ENCODE assay signal across 19 cellular contexts in the genomic region with DNA sequence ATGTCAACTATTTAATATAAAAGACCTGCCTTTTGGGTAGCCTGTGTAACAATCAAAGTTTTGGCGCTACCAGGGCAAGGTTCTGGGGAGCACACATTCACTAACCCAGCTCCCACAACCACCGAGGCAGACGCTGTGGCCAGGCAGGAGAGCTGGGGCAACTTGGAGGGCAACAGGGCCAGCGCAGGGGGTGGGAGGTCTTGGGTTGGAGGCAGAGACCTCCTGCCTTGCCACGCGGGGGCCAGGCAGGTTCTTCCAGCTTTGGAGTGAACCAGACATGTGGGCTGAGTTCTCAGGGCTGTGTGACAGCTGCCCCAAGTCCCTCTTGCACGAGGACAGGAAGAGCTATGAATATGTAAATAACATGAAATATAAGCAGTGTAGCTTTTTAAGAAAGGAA. TPM values are rescaled to one million over a fixed set of nuclear protein-coding genes. Genes with fewer than 3 reads are reported as not detected.
A peak's percentile ranks its signal among the peaks of the same experiment; 100 is the strongest.
DNase-seq lines count a peak whose midpoint lies in the region; TF ChIP-seq lines count a peak whose summit lies in the region.
"Had no signal": no experiment of that assay in that cellular context is flagged by ENCODE, and none has a peak within 500 bp of the region (broad histone marks: within the 10 kb centered on the region; RNA-seq: fewer than 3 reads in every experiment).

No MANE protein-coding gene starts in this region.

- peaks cover 7% of the 10 kb centered on the region for H3K79me1 ChIP-seq in neuronal stem cell (ENCODE audit: low read depth, low read length)

- H2BK15ac ChIP-seq in neuronal stem cell (ENCODE audit: low read length), result no peak overlapping the region

- no peak overlapping the region for H4K8ac ChIP-seq in neuronal stem cell (ENCODE audit: low read depth, low read length)

- no peak overlapping the region for H2BK120ac ChIP-seq in neuronal stem cell (ENCODE audit: low read depth, low read length)

- peaks cover 9% of the 10 kb centered on the region for H3K4me1 Mint-ChIP-seq in activated naive CD4-positive, alpha-beta T cell treated with anti-CD3 and anti-CD28 coated beads, Interleukin-2, amount 50 U/mL, for 24 hours

- intact Hi-C loops in spleen (cut with DNase I; ENCODE audit: low total_unique reads), result no loop called here

- no CpG with 5 or more reads among the region's 7 CpGs for WGBS in neuronal stem cell (ENCODE audit: extremely low coverage in 2 of 2, insufficient read length in 2 of 2, insufficient replicate concordance in 1 of 2), 2 donors
- 73 to 85% (median 81%) methylated on average over 7 of the region's 7 CpGs for WGBS in spleen, 5 donors

- H3K23ac ChIP-seq in neuronal stem cell (ENCODE audit: low read depth, low read length, poor library complexity), result no peak overlapping the region

- H3K4me3 ChIP-seq in neuronal stem cell (ENCODE audit: low read length in 2 of 2) (no peak overlapping the region), spleen (no peak overlapping the region)
- H3K4me3 ChIP-seq: BLaER1, GM12878 had no signal

- peak overlapping the region; percentile 23 for H3K18ac ChIP-seq in neuronal stem cell (ENCODE audit: low read length)

- H3K4ac ChIP-seq in neuronal stem cell (ENCODE audit: low read length), result no peak overlapping the region

- no peak overlapping the region for H2BK12ac ChIP-seq in neuronal stem cell (ENCODE audit: low read length)

- H3K36me3 Mint-ChIP-seq in activated naive CD4-positive, alpha-beta T cell treated with anti-CD3 and anti-CD28 coated beads, Interleukin-2, amount 50 U/mL, for 24 hours, result no peaks in the 10 kb centered on the region
- H3K36me3 Mint-ChIP-seq: CD4-positive, CD25-positive, alpha-beta regulatory T cell; CD8-positive, alpha-beta T cell had no signal

- no peak for TF ChIP-seq CTCF in spleen (IDR thresholded peaks at IDR 0.05 in 8 of 11, conservative IDR thresholded peaks at IDR 0.05 in 3 of 11)

- no peak overlapping the region for H2AFZ ChIP-seq in neuronal stem cell (ENCODE audit: low read length)

- peaks cover 3% of the 10 kb centered on the region for H3K27me3 Mint-ChIP-seq in activated naive CD4-positive, alpha-beta T cell treated with anti-CD3 and anti-CD28 coated beads, Interleukin-2, amount 50 U/mL, for 24 hours

- peak overlapping the region; percentile 45 for H3K9ac ChIP-seq in neuronal stem cell (ENCODE audit: low read depth, low read length, poor library complexity)
- H3K9ac ChIP-seq: BLaER1 had no signal

- no peaks in the 10 kb centered on the region for H3K36me3 ChIP-seq in neuronal stem cell (replicated peaks in 1 of 2; ENCODE audit: control insufficient read depth in 2 of 2, insufficient read depth in 2 of 2, low read length in 2 of 2)
- H3K36me3 ChIP-seq in spleen, result no peaks in the 10 kb centered on the region
- H3K36me3 ChIP-seq: BLaER1 had no signal

- no peak overlapping the region for H2AK5ac ChIP-seq in neuronal stem cell (ENCODE audit: low read depth, low read length)

- DNase-seq in activated naive CD4-positive, alpha-beta T cell treated with anti-CD3 and anti-CD28 coated beads, Interleukin-2, amount 50 U/mL, for 16 hours, result no peak
- DNase-seq in neuronal stem cell (ENCODE audit: low spot score) (no peak), spleen (peak; percentile 47), DMS 273 (lab: John Stamatoyannopoulos, UW; ENCODE audit: unreplicated experiment) (no peak), NCI-H187 treated with DMSO at 0.1 percent for 48 hours (lab: John Stamatoyannopoulos, UW) (no peak)
- DNase-seq: Caco-2; CD4-positive, CD25-positive, alpha-beta regulatory T cell; CD8-positive, alpha-beta T cell; DMS 273 treated with DMSO at 0.1 percent for 48 hours; DMS79; EL; GDM1; GOT3 had no signal

- no peak overlapping the region for H3K4me2 ChIP-seq in neuronal stem cell (ENCODE audit: insufficient read depth, low read length, poor library complexity, severe bottlenecking)
- H3K4me2 ChIP-seq: BLaER1 had no signal

- no peaks in the 10 kb centered on the region for H3K9me3 Mint-ChIP-seq in activated naive CD4-positive, alpha-beta T cell treated with anti-CD3 and anti-CD28 coated beads, Interleukin-2, amount 50 U/mL, for 24 hours
- H3K9me3 Mint-ChIP-seq: CD8-positive, alpha-beta T cell had no signal

- peaks cover 3 to 6% of the 10 kb centered on the region in 2 donors for H3K4me1 ChIP-seq in neuronal stem cell (ENCODE audit: control insufficient read depth in 2 of 2, insufficient read depth in 1 of 2, low read depth in 1 of 2, low read length in 2 of 2)
- peaks cover 3 to 14% (median 13%) of the 10 kb centered on the region in 6 donors for H3K4me1 ChIP-seq in spleen
- H3K4me1 ChIP-seq: Caco-2 had no signal

- H2BK5ac ChIP-seq in neuronal stem cell (ENCODE audit: low read length), result no peak overlapping the region

- H3K27ac ChIP-seq in neuronal stem cell (replicated peaks; ENCODE audit: low read length) (no peak overlapping the region), spleen (no peak overlapping the region)
- H3K27ac ChIP-seq: 22Rv1, BLaER1, C4-2B had no signal

- no peak overlapping the region for H3K14ac ChIP-seq in neuronal stem cell (ENCODE audit: low read length)

- no peak overlapping the region for H4K91ac ChIP-seq in neuronal stem cell (ENCODE audit: low read depth, low read length, poor library complexity)

- no peak overlapping the region for H3K4me3 Mint-ChIP-seq in activated naive CD4-positive, alpha-beta T cell treated with anti-CD3 and anti-CD28 coated beads, Interleukin-2, amount 50 U/mL, for 24 hours
- H3K4me3 Mint-ChIP-seq: B cell; CD4-positive, CD25-positive, alpha-beta regulatory T cell; CD8-positive, alpha-beta T cell had no signal

- no peaks in the 10 kb centered on the region for H3K27me3 ChIP-seq in neuronal stem cell (ENCODE audit: control insufficient read depth in 3 of 3, insufficient read depth in 3 of 3, low read depth in 1 of 3, low read length in 3 of 3)
- H3K27me3 ChIP-seq in spleen (replicated peaks in 1 of 7), result peaks cover 0 to 31% (median 8%) of the 10 kb centered on the region in 7 donors

- no peaks in the 10 kb centered on the region for H3K9me3 ChIP-seq in neuronal stem cell (replicated peaks in 1 of 2; ENCODE audit: control insufficient read depth in 2 of 2, insufficient read depth in 1 of 2, low read depth in 1 of 2, low read length in 2 of 2)
- H3K9me3 ChIP-seq in spleen, result no peaks in the 10 kb centered on the region
- H3K9me3 ChIP-seq: Caco-2 had no signal

- no peak for TF ChIP-seq POLR2A in spleen (IDR thresholded peaks at IDR 0.05)

- H3K27ac Mint-ChIP-seq in activated naive CD4-positive, alpha-beta T cell treated with anti-CD3 and anti-CD28 coated beads, Interleukin-2, amount 50 U/mL, for 24 hours, result peak overlapping the region; percentile 41
- H3K27ac Mint-ChIP-seq: B cell; CD4-positive, CD25-positive, alpha-beta regulatory T cell; CD8-positive, alpha-beta T cell had no signal

RNA-seq across cellular contexts. Expression of a gene that starts 30.3 kb away (rescaled TPM):
- 20.8 TPM for polyA plus RNA-seq in neuronal stem cell (2013, experiment 1 of 2)
- 20.3 TPM for polyA plus RNA-seq in neuronal stem cell (2013, experiment 2 of 2)
- total RNA-seq in spleen, result 10 to 100 TPM in 6 of 7 donors, 1 to 10 TPM in 1; 6.6 to 21.4 (median 16.5) TPM
- 1 to 10 TPM; 4.3 to 9.0 (median 4.7) TPM for polyA plus RNA-seq in spleen
